Comparison of ENCODE assay signal across 8 cellular contexts in genomic region chr17:42456223-42457106, GRCh38. TPM values are rescaled to one million over a fixed set of nuclear protein-coding genes. Genes with fewer than 3 reads are reported as not detected.
DNase-seq lines count a peak whose midpoint lies in the region; ATAC-seq and TF ChIP-seq lines count a peak whose summit lies in the region.

No MANE protein-coding gene starts in this region.

- H3K36me3 Mint-ChIP-seq in activated T-cell treated with anti-CD3 and anti-CD28 coated beads, Interleukin-2, amount 50 U/mL, for 4 hours (ENCODE audit: insufficient read depth) = no peaks in the 10 kb centered on the region
- H3K36me3 Mint-ChIP-seq in mesothelial cell of epicardium = no peaks in the 10 kb centered on the region

- no peaks in the 10 kb centered on the region for H3K9me3 ChIP-seq in HAP-1

- no peak for DNase-seq in activated T-cell treated with anti-CD3 and anti-CD28 coated beads, Interleukin-2, amount 50 U/mL, for 4 hours
- no peak for DNase-seq in activated T-cell treated with anti-CD3 and anti-CD28 coated beads, Interleukin-2, amount 50 U/mL, for 1 hour
- DNase-seq in NOMO-1 treated with dmso at 0.1 percent for 144 hours (lab: John Stamatoyannopoulos, UW; ENCODE audit: unreplicated experiment) = peak; percentile 72
- peak; percentile 83 to 90 for DNase-seq in cardiac fibroblast (ENCODE audit: low read depth in 2 of 2)
- no peak for DNase-seq in mesothelial cell of epicardium (ENCODE audit: low spot score in 2 of 2, unreplicated experiment in 2 of 2)
- DNase-seq in HAP-1 (ENCODE audit: low spot score in 2 of 2) = no peak
- DNase-seq in nucleus accumbens (lab: John Stamatoyannopoulos, UW) = no peak

- no peak for ATAC-seq in activated T-cell treated with anti-CD3 and anti-CD28 coated beads, Interleukin-2, amount 50 U/mL, for 4 hours
- no peak for ATAC-seq in GM19463 (IDR thresholded peaks at IDR 0.05; ENCODE audit: unreplicated experiment)

- H3K27me3 ChIP-seq in HAP-1 (ENCODE audit: low read depth) = no peaks in the 10 kb centered on the region

- no peaks in the 10 kb centered on the region; the same call in 1 of the 2 replicates for H3K36me3 ChIP-seq in HAP-1 (replicated peaks)

- TF ChIP-seq CTCF in cardiac fibroblast (IDR thresholded peaks at IDR 0.05; ENCODE audit: low read depth, low read length) (no peak), mesothelial cell of epicardium (IDR thresholded peaks at IDR 0.05; ENCODE audit: unreplicated experiment) (no peak)

- peaks cover 44% of the 10 kb centered on the region for H3K4me1 Mint-ChIP-seq in activated T-cell treated with anti-CD3 and anti-CD28 coated beads, Interleukin-2, amount 50 U/mL, for 4 hours (ENCODE audit: low read depth)
- peaks cover 37% of the 10 kb centered on the region for H3K4me1 Mint-ChIP-seq in mesothelial cell of epicardium

- H3K27me3 Mint-ChIP-seq in activated T-cell treated with anti-CD3 and anti-CD28 coated beads, Interleukin-2, amount 50 U/mL, for 4 hours (ENCODE audit: low read depth) = peaks cover 3% of the 10 kb centered on the region
- H3K27me3 Mint-ChIP-seq in mesothelial cell of epicardium (ENCODE audit: low read depth) = peaks cover 4% of the 10 kb centered on the region

- in situ Hi-C loops in HAP-1 (cut with MboI; ENCODE audit: low sequenced_read_pairs) = no loop called here

- peak overlapping the region; percentile 63 for H3K27ac Mint-ChIP-seq in mesothelial cell of epicardium

- H3K4me3 Mint-ChIP-seq in activated T-cell treated with anti-CD3 and anti-CD28 coated beads, Interleukin-2, amount 50 U/mL, for 4 hours = peak overlapping the region; percentile 77
- no peak overlapping the region for H3K4me3 Mint-ChIP-seq in mesothelial cell of epicardium

- H3K4me1 ChIP-seq in HAP-1 = peaks cover 10% of the 10 kb centered on the region

- H3K4me3 ChIP-seq in cardiac fibroblast (replicated peaks in 1 of 2; ENCODE audit: low read depth in 2 of 2, low read length in 2 of 2) = peak overlapping the region in 1 of 2 donors; percentile 21
- H3K4me3 ChIP-seq in HAP-1 = no peak overlapping the region

- no peaks in the 10 kb centered on the region for H3K9me3 Mint-ChIP-seq in activated T-cell treated with anti-CD3 and anti-CD28 coated beads, Interleukin-2, amount 50 U/mL, for 4 hours
- no peaks in the 10 kb centered on the region for H3K9me3 Mint-ChIP-seq in mesothelial cell of epicardium

RNA-seq across cellular contexts. Expression of gene ATP6V0A1, which starts 2.2 kb away (rescaled TPM):
- 10 to 100 TPM; 12.8 to 18.0 (median 14.4) TPM for total RNA-seq in activated T-cell treated with anti-CD3 and anti-CD28 coated beads, Interleukin-2, amount 50 U/mL, for 4 hours
- 60.4 to 65.6 TPM (median 65.6 TPM) in 3 replicates for total RNA-seq in mesothelial cell of epicardium

RNA-seq across cellular contexts. Expression of gene CAVIN1, which starts 33.4 kb away (rescaled TPM):
- total RNA-seq in activated T-cell treated with anti-CD3 and anti-CD28 coated beads, Interleukin-2, amount 50 U/mL, for 4 hours = 1 to 10 TPM in 1 of 3 donors, under 1 TPM in 2; 0.76 to 1.1 (median 0.92) TPM
- 53.3 to 54.3 TPM (median 53.9 TPM) in 3 replicates for total RNA-seq in mesothelial cell of epicardium

Comparison
In these comparisons a context has a peak if more than half of its experiments do, and no peak if none do; other contexts are left out.
1. DNase-seq: peak in NOMO-1 treated with dmso at 0.1 percent for 144 hours (single experiment) and cardiac fibroblast (2 of 2); none in activated T-cell treated with anti-CD3 and anti-CD28 coated beads, Interleukin-2, amount 50 U/mL, for 4 hours (single experiment), activated T-cell treated with anti-CD3 and anti-CD28 coated beads, Interleukin-2, amount 50 U/mL, for 1 hour (single experiment), mesothelial cell of epicardium (0 of 2), HAP-1 (0 of 2) and nucleus accumbens (0 of 56).
2. RNA of gene CAVIN1, which starts 33.4 kb away (total RNA-seq): 53.3 to 54.3 TPM in mesothelial cell of epicardium; 0.76 to 1.1 TPM in activated T-cell treated with anti-CD3 and anti-CD28 coated beads, Interleukin-2, amount 50 U/mL, for 4 hours; every median in the first group is over 10 times any median in the second.